Comparison of ENCODE assay signal across 1 cellular context in genomic region chr1:52127181-52128175, GRCh38.
TF ChIP-seq lines count a peak whose summit lies in the region.

No MANE protein-coding gene starts in this region.

TF ChIP-seq in HepG2, 621 proteins besides CTCF, POLR2A, EP300 and RAD21 (continued from another document):
- TF ChIP-seq ARID5B (CRISPR knock-in tag; IDR thresholded peaks at IDR 0.05) (0 out of 2 replicates have a peak, but pooled peaks have one; percentile 14), ZGPAT (CRISPR knock-in tag; IDR thresholded peaks at IDR 0.05) (no peak), FOSL2 (CRISPR knock-in tag; IDR thresholded peaks at IDR 0.05) (no peak), SAP130 (CRISPR knock-in tag; IDR thresholded peaks at IDR 0.05; ENCODE audit: low read depth) (0 out of 2 replicates have a peak, but pooled peaks have one; percentile 17), SMC3 (IDR thresholded peaks at IDR 0.05; ENCODE audit: low read length) (peak; percentile 77; the same call in 1 of the 2 replicates)
